1 cellular context compared by ENCODE assay signal in the genomic region with DNA sequence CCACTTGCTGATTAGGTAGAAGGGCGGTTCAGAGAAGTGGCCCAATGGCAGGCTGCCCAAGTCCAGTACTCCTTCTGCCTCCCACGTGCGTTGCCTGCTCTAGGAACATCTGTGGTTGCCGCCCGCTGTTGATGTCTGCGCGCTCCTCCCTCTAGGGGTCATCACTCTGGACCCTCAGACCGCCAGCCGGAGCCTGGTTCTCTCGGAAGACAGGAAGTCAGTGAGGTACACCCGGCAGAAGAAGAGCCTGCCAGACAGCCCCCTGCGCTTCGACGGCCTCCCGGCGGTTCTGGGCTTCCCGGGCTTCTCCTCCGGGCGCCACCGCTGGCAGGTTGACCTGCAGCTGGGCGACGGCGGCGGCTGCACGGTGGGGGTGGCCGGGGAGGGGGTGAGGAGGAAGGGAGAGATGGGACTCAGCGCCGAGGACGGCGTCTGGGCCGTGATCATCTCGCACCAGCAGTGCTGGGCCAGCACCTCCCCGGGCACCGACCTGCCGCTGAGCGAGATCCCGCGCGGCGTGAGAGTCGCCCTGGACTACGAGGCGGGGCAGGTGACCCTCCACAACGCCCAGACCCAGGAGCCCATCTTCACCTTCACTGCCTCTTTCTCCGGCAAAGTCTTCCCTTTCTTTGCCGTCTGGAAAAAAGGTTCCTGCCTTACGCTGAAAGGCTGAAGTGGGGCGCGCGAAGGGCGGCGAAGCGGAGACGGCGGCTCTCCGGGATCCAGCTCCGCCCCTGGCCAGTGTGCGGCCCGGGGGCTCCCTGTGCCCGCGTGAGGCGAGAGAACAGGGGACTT.
TF ChIP-seq lines count a peak whose summit lies in the region.

No MANE protein-coding gene starts in this region.

TF ChIP-seq in K562, 482 proteins besides CTCF, POLR2A, EP300 and RAD21 (continues in another document):
- no peak for TF ChIP-seq RFX7 (CRISPR knock-in tag; IDR thresholded peaks at IDR 0.05)
- TF ChIP-seq MXI1 (IDR thresholded peaks at IDR 0.05; ENCODE audit: low read depth, low read length): no peak
- no peak for TF ChIP-seq YY1 (IDR thresholded peaks at IDR 0.05; ENCODE audit: borderline replicate concordance in 1 of 3, control insufficient read depth in 1 of 3, extremely low read depth in 1 of 3, insufficient read depth in 3 of 3, insufficient read length in 1 of 3, insufficient replicate concordance in 2 of 3, low read depth in 1 of 3, low read length in 2 of 3)
- no peak for TF ChIP-seq CSDE1 (IDR thresholded peaks at IDR 0.05)
- no peak for TF ChIP-seq PBX2 (CRISPR knock-in tag; IDR thresholded peaks at IDR 0.05; ENCODE audit: low read depth)
- no peak for TF ChIP-seq PBX2 (tag; conservative IDR thresholded peaks at IDR 0.05; ENCODE audit: low read depth)
- TF ChIP-seq GTF2E2 (tag; IDR thresholded peaks at IDR 0.05): no peak
- no peak for TF ChIP-seq ZBTB1 (CRISPR knock-in tag; IDR thresholded peaks at IDR 0.05; ENCODE audit: borderline replicate concordance, low read depth)
- TF ChIP-seq ZBTB17 (CRISPR knock-in tag; IDR thresholded peaks at IDR 0.05): no peak
- TF ChIP-seq, protein P1, sequence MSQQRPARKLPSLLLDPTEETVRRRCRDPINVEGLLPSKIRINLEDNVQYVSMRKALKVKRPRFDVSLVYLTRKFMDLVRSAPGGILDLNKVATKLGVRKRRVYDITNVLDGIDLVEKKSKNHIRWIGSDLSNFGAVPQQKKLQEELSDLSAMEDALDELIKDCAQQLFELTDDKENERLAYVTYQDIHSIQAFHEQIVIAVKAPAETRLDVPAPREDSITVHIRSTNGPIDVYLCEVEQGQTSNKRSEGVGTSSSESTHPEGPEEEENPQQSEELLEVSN (IDR thresholded peaks at IDR 0.05; ENCODE audit: borderline replicate concordance in 1 of 2, extremely low read depth in 1 of 2, insufficient read depth in 1 of 2, insufficient read length in 1 of 2, low read depth in 1 of 2, low read length in 1 of 2, poor library complexity in 1 of 2, severe bottlenecking in 1 of 2): peak in 1 of 2 experiments; percentile 59
- 0 out of 2 replicates have a peak, but pooled peaks have one; percentile 21 for TF ChIP-seq ZBTB7A (IDR thresholded peaks at IDR 0.05; ENCODE audit: borderline replicate concordance, control insufficient read depth, low read depth, low read length)
- TF ChIP-seq FOXK2 (conservative IDR thresholded peaks at IDR 0.05 in 1 of 2, IDR thresholded peaks at IDR 0.05 in 1 of 2; ENCODE audit: low read depth in 2 of 2): no peak
- no peak for TF ChIP-seq POU5F1 (IDR thresholded peaks at IDR 0.05; ENCODE audit: borderline replicate concordance, low read depth, low read length, partially characterized antibody)
- TF ChIP-seq, protein P2, sequence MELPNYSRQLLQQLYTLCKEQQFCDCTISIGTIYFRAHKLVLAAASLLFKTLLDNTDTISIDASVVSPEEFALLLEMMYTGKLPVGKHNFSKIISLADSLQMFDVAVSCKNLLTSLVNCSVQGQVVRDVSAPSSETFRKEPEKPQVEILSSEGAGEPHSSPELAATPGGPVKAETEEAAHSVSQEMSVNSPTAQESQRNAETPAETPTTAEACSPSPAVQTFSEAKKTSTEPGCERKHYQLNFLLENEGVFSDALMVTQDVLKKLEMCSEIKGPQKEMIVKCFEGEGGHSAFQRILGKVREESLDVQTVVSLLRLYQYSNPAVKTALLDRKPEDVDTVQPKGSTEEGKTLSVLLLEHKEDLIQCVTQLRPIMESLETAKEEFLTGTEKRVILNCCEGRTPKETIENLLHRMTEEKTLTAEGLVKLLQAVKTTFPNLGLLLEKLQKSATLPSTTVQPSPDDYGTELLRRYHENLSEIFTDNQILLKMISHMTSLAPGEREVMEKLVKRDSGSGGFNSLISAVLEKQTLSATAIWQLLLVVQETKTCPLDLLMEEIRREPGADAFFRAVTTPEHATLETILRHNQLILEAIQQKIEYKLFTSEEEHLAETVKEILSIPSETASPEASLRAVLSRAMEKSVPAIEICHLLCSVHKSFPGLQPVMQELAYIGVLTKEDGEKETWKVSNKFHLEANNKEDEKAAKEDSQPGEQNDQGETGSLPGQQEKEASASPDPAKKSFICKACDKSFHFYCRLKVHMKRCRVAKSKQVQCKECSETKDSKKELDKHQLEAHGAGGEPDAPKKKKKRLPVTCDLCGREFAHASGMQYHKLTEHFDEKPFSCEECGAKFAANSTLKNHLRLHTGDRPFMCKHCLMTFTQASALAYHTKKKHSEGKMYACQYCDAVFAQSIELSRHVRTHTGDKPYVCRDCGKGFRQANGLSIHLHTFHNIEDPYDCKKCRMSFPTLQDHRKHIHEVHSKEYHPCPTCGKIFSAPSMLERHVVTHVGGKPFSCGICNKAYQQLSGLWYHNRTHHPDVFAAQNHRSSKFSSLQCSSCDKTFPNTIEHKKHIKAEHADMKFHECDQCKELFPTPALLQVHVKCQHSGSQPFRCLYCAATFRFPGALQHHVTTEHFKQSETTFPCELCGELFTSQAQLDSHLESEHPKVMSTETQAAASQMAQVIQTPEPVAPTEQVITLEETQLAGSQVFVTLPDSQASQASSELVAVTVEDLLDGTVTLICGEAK (IDR thresholded peaks at IDR 0.05): no peak
- TF ChIP-seq, protein P2 (CRISPR knock-in tag; IDR thresholded peaks at IDR 0.05): no peak
- no peak for TF ChIP-seq HDAC1 (IDR thresholded peaks at IDR 0.05)
- no peak for TF ChIP-seq PRPF4 (IDR thresholded peaks at IDR 0.05; ENCODE audit: insufficient read depth, low read depth, low read length, poor library complexity, severe bottlenecking)
- TF ChIP-seq SP1 (CRISPR knock-in tag; IDR thresholded peaks at IDR 0.05): no peak
- TF ChIP-seq NR2C1 (IDR thresholded peaks at IDR 0.05): no peak
- TF ChIP-seq NR2C1 (tag; IDR thresholded peaks at IDR 0.05): no peak
- no peak for TF ChIP-seq ZNF217 (CRISPR knock-in tag; IDR thresholded peaks at IDR 0.05)
- no peak for TF ChIP-seq IFI16 (CRISPR knock-in tag; IDR thresholded peaks at IDR 0.05)
- no peak for TF ChIP-seq ZEB2 (IDR thresholded peaks at IDR 0.05)
- TF ChIP-seq NFXL1 (CRISPR knock-in tag; IDR thresholded peaks at IDR 0.05): no peak
- TF ChIP-seq L3MBTL2 (IDR thresholded peaks at IDR 0.05): 0 out of 2 replicates have a peak, but pooled peaks have one; percentile 29
- no peak for TF ChIP-seq ELK1 (CRISPR knock-in tag; IDR thresholded peaks at IDR 0.05)
- no peak for TF ChIP-seq NELFE (IDR thresholded peaks at IDR 0.05; ENCODE audit: insufficient read depth, insufficient read length)
- TF ChIP-seq, protein P3, sequence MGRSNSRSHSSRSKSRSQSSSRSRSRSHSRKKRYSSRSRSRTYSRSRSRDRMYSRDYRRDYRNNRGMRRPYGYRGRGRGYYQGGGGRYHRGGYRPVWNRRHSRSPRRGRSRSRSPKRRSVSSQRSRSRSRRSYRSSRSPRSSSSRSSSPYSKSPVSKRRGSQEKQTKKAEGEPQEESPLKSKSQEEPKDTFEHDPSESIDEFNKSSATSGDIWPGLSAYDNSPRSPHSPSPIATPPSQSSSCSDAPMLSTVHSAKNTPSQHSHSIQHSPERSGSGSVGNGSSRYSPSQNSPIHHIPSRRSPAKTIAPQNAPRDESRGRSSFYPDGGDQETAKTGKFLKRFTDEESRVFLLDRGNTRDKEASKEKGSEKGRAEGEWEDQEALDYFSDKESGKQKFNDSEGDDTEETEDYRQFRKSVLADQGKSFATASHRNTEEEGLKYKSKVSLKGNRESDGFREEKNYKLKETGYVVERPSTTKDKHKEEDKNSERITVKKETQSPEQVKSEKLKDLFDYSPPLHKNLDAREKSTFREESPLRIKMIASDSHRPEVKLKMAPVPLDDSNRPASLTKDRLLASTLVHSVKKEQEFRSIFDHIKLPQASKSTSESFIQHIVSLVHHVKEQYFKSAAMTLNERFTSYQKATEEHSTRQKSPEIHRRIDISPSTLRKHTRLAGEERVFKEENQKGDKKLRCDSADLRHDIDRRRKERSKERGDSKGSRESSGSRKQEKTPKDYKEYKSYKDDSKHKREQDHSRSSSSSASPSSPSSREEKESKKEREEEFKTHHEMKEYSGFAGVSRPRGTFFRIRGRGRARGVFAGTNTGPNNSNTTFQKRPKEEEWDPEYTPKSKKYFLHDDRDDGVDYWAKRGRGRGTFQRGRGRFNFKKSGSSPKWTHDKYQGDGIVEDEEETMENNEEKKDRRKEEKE (IDR thresholded peaks at IDR 0.05; ENCODE audit: borderline replicate concordance in 1 of 2, control insufficient read depth in 1 of 2, low read depth in 2 of 2, low read length in 1 of 2): no peak
- no peak for TF ChIP-seq SLC30A9 (CRISPR knock-in tag; IDR thresholded peaks at IDR 0.05)
